In the genomic region with DNA sequence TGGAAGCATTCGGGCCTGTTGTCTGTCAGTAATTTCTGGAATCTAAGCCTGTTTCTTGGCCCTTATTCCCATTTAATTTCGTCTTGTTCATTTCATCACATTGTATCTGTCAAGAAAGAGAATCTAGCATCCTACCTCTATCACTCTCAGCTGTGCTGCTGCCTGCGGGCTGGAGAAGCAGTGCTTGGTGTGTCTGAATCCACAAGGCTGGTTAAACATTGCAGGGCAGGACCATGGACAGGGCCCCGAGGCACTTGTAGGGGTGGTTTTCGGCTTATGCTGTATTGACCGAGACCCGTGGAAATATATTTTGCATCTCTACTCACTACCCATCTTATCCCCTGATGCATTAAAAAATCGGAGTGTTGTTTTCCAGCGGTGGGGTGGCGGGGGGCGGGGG, we compare ENCODE assay signal across 1 cellular context.
TF ChIP-seq lines count a peak whose summit lies in the region.

No MANE protein-coding gene starts in this region.

TF ChIP-seq in HepG2, 621 proteins besides CTCF, POLR2A, EP300 and RAD21 (continued from another document and continues in another):
- TF ChIP-seq FOXP1 (IDR thresholded peaks at IDR 0.05), result no peak
- TF ChIP-seq FOXP1 (CRISPR knock-in tag; IDR thresholded peaks at IDR 0.05), result no peak
- peak; percentile 95; the same call in 1 of the 2 replicates for TF ChIP-seq BRCA1 (CRISPR knock-in tag; IDR thresholded peaks at IDR 0.05)
- 0 out of 2 replicates have a peak, but pooled peaks have one; percentile 62 for TF ChIP-seq ZMAT3 (CRISPR knock-in tag; conservative IDR thresholded peaks at IDR 0.05)
- peak; percentile 54; the same call in 1 of the 2 replicates for TF ChIP-seq ETV6 (CRISPR knock-in tag; conservative IDR thresholded peaks at IDR 0.05)
- TF ChIP-seq MYC (CRISPR knock-in tag; IDR thresholded peaks at IDR 0.05; ENCODE audit: borderline replicate concordance), result no peak; the same call in 1 of the 2 replicates
- 0 out of 3 replicates have a peak, but pooled peaks have one; percentile 35 for TF ChIP-seq MXI1 (IDR thresholded peaks at IDR 0.05; ENCODE audit: borderline replicate concordance, low read depth, low read length)
- TF ChIP-seq, protein P1, sequence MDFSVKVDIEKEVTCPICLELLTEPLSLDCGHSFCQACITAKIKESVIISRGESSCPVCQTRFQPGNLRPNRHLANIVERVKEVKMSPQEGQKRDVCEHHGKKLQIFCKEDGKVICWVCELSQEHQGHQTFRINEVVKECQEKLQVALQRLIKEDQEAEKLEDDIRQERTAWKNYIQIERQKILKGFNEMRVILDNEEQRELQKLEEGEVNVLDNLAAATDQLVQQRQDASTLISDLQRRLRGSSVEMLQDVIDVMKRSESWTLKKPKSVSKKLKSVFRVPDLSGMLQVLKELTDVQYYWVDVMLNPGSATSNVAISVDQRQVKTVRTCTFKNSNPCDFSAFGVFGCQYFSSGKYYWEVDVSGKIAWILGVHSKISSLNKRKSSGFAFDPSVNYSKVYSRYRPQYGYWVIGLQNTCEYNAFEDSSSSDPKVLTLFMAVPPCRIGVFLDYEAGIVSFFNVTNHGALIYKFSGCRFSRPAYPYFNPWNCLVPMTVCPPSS (IDR thresholded peaks at IDR 0.05), result no peak
- TF ChIP-seq, protein P2, sequence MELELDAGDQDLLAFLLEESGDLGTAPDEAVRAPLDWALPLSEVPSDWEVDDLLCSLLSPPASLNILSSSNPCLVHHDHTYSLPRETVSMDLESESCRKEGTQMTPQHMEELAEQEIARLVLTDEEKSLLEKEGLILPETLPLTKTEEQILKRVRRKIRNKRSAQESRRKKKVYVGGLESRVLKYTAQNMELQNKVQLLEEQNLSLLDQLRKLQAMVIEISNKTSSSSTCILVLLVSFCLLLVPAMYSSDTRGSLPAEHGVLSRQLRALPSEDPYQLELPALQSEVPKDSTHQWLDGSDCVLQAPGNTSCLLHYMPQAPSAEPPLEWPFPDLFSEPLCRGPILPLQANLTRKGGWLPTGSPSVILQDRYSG (CRISPR knock-in tag; IDR thresholded peaks at IDR 0.05), result peak; percentile 72; the same call in 1 of the 2 replicates
- TF ChIP-seq, protein P3, sequence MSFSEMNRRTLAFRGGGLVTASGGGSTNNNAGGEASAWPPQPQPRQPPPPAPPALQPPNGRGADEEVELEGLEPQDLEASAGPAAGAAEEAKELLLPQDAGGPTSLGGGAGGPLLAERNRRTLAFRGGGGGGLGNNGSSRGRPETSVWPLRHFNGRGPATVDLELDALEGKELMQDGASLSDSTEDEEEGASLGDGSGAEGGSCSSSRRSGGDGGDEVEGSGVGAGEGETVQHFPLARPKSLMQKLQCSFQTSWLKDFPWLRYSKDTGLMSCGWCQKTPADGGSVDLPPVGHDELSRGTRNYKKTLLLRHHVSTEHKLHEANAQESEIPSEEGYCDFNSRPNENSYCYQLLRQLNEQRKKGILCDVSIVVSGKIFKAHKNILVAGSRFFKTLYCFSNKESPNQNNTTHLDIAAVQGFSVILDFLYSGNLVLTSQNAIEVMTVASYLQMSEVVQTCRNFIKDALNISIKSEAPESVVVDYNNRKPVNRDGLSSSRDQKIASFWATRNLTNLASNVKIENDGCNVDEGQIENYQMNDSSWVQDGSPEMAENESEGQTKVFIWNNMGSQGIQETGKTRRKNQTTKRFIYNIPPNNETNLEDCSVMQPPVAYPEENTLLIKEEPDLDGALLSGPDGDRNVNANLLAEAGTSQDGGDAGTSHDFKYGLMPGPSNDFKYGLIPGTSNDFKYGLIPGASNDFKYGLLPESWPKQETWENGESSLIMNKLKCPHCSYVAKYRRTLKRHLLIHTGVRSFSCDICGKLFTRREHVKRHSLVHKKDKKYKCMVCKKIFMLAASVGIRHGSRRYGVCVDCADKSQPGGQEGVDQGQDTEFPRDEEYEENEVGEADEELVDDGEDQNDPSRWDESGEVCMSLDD (CRISPR knock-in tag; IDR thresholded peaks at IDR 0.05; ENCODE audit: borderline replicate concordance), result no peak
- TF ChIP-seq ZNF530 (CRISPR knock-in tag; IDR thresholded peaks at IDR 0.05; ENCODE audit: low read depth), result no peak
- TF ChIP-seq, protein P4, sequence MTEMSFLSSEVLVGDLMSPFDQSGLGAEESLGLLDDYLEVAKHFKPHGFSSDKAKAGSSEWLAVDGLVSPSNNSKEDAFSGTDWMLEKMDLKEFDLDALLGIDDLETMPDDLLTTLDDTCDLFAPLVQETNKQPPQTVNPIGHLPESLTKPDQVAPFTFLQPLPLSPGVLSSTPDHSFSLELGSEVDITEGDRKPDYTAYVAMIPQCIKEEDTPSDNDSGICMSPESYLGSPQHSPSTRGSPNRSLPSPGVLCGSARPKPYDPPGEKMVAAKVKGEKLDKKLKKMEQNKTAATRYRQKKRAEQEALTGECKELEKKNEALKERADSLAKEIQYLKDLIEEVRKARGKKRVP (CRISPR knock-in tag; IDR thresholded peaks at IDR 0.05), result 0 out of 4 replicates have a peak, but pooled peaks of 1 of the 2 experiments have one; percentile 17
- TF ChIP-seq, protein P5, sequence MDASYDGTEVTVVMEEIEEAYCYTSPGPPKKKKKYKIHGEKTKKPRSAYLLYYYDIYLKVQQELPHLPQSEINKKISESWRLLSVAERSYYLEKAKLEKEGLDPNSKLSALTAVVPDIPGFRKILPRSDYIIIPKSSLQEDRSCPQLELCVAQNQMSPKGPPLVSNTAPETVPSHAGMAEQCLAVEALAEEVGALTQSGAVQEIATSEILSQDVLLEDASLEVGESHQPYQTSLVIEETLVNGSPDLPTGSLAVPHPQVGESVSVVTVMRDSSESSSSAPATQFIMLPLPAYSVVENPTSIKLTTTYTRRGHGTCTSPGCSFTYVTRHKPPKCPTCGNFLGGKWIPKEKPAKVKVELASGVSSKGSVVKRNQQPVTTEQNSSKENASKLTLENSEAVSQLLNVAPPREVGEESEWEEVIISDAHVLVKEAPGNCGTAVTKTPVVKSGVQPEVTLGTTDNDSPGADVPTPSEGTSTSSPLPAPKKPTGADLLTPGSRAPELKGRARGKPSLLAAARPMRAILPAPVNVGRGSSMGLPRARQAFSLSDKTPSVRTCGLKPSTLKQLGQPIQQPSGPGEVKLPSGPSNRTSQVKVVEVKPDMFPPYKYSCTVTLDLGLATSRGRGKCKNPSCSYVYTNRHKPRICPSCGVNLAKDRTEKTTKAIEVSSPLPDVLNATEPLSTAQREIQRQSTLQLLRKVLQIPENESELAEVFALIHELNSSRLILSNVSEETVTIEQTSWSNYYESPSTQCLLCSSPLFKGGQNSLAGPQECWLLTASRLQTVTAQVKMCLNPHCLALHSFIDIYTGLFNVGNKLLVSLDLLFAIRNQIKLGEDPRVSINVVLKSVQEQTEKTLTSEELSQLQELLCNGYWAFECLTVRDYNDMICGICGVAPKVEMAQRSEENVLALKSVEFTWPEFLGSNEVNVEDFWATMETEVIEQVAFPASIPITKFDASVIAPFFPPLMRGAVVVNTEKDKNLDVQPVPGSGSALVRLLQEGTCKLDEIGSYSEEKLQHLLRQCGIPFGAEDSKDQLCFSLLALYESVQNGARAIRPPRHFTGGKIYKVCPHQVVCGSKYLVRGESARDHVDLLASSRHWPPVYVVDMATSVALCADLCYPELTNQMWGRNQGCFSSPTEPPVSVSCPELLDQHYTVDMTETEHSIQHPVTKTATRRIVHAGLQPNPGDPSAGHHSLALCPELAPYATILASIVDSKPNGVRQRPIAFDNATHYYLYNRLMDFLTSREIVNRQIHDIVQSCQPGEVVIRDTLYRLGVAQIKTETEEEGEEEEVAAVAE (CRISPR knock-in tag; IDR thresholded peaks at IDR 0.05; ENCODE audit: borderline replicate concordance), result peak; percentile 88
- 0 out of 2 replicates have a peak, but pooled peaks have one; percentile 36 for TF ChIP-seq ZNF7 (CRISPR knock-in tag; IDR thresholded peaks at IDR 0.05)
- TF ChIP-seq NCOA2 (CRISPR knock-in tag; IDR thresholded peaks at IDR 0.05), result peak; percentile 59
- TF ChIP-seq ZNF644 (CRISPR knock-in tag; IDR thresholded peaks at IDR 0.05; ENCODE audit: low read depth), result peak; percentile 75; the same call in 1 of the 2 replicates
- peak; percentile 13; the same call in 1 of the 2 replicates for TF ChIP-seq STAG1 (CRISPR knock-in tag; IDR thresholded peaks at IDR 0.05)
- TF ChIP-seq HCFC1 (IDR thresholded peaks at IDR 0.05; ENCODE audit: low read depth, low read length), result no peak
- peak; percentile 97 for TF ChIP-seq ZNF331 (CRISPR knock-in tag; IDR thresholded peaks at IDR 0.05)
- TF ChIP-seq KLF12 (CRISPR knock-in tag; IDR thresholded peaks at IDR 0.05; ENCODE audit: borderline replicate concordance), result peak; percentile 84
- TF ChIP-seq, protein P6, sequence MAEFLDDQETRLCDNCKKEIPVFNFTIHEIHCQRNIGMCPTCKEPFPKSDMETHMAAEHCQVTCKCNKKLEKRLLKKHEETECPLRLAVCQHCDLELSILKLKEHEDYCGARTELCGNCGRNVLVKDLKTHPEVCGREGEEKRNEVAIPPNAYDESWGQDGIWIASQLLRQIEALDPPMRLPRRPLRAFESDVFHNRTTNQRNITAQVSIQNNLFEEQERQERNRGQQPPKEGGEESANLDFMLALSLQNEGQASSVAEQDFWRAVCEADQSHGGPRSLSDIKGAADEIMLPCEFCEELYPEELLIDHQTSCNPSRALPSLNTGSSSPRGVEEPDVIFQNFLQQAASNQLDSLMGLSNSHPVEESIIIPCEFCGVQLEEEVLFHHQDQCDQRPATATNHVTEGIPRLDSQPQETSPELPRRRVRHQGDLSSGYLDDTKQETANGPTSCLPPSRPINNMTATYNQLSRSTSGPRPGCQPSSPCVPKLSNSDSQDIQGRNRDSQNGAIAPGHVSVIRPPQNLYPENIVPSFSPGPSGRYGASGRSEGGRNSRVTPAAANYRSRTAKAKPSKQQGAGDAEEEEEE (CRISPR knock-in tag; IDR thresholded peaks at IDR 0.05; ENCODE audit: borderline replicate concordance), result no peak
- TF ChIP-seq ZSCAN25 (CRISPR knock-in tag; IDR thresholded peaks at IDR 0.05), result no peak
- no peak for TF ChIP-seq ZNF552 (CRISPR knock-in tag; IDR thresholded peaks at IDR 0.05; ENCODE audit: borderline replicate concordance)
- TF ChIP-seq GATAD2A (CRISPR knock-in tag; IDR thresholded peaks at IDR 0.05), result peak; percentile 28; the same call in 1 of the 2 replicates
- peak; percentile 84; the same call in 1 of the 2 replicates for TF ChIP-seq ZFP36L2 (CRISPR knock-in tag; IDR thresholded peaks at IDR 0.05)
- peak; percentile 84; the same call in 1 of the 2 replicates for TF ChIP-seq ZSCAN12 (CRISPR knock-in tag; IDR thresholded peaks at IDR 0.05)
- TF ChIP-seq CAMTA2 (CRISPR knock-in tag; IDR thresholded peaks at IDR 0.05; ENCODE audit: borderline replicate concordance), result no peak
- peak; percentile 62; the same call in 1 of the 2 replicates for TF ChIP-seq MIER3 (CRISPR knock-in tag; IDR thresholded peaks at IDR 0.05; ENCODE audit: borderline replicate concordance)
- TF ChIP-seq SETDB1 (CRISPR knock-in tag; IDR thresholded peaks at IDR 0.05; ENCODE audit: borderline replicate concordance), result no peak
- TF ChIP-seq KDM4B (CRISPR knock-in tag; IDR thresholded peaks at IDR 0.05), result peak; percentile 90; the same call in 1 of the 2 replicates
- no peak for TF ChIP-seq NFYC (CRISPR knock-in tag; IDR thresholded peaks at IDR 0.05)
- TF ChIP-seq, protein P7, sequence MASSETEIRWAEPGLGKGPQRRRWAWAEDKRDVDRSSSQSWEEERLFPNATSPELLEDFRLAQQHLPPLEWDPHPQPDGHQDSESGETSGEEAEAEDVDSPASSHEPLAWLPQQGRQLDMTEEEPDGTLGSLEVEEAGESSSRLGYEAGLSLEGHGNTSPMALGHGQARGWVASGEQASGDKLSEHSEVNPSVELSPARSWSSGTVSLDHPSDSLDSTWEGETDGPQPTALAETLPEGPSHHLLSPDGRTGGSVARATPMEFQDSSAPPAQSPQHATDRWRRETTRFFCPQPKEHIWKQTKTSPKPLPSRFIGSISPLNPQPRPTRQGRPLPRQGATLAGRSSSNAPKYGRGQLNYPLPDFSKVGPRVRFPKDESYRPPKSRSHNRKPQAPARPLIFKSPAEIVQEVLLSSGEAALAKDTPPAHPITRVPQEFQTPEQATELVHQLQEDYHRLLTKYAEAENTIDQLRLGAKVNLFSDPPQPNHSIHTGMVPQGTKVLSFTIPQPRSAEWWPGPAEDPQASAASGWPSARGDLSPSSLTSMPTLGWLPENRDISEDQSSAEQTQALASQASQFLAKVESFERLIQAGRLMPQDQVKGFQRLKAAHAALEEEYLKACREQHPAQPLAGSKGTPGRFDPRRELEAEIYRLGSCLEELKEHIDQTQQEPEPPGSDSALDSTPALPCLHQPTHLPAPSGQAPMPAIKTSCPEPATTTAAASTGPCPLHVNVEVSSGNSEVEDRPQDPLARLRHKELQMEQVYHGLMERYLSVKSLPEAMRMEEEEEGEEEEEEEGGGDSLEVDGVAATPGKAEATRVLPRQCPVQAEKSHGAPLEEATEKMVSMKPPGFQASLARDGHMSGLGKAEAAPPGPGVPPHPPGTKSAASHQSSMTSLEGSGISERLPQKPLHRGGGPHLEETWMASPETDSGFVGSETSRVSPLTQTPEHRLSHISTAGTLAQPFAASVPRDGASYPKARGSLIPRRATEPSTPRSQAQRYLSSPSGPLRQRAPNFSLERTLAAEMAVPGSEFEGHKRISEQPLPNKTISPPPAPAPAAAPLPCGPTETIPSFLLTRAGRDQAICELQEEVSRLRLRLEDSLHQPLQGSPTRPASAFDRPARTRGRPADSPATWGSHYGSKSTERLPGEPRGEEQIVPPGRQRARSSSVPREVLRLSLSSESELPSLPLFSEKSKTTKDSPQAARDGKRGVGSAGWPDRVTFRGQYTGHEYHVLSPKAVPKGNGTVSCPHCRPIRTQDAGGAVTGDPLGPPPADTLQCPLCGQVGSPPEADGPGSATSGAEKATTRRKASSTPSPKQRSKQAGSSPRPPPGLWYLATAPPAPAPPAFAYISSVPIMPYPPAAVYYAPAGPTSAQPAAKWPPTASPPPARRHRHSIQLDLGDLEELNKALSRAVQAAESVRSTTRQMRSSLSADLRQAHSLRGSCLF (CRISPR knock-in tag; IDR thresholded peaks at IDR 0.05; ENCODE audit: borderline replicate concordance), result peak; percentile 11; the same call in 1 of the 2 replicates
- no peak for TF ChIP-seq ZNF616 (CRISPR knock-in tag; IDR thresholded peaks at IDR 0.05; ENCODE audit: low read depth)
- peak; percentile 68; the same call in 1 of the 2 replicates for TF ChIP-seq ZNF792 (CRISPR knock-in tag; IDR thresholded peaks at IDR 0.05)
- TF ChIP-seq HOXA5 (CRISPR knock-in tag; IDR thresholded peaks at IDR 0.05), result peak; percentile 89
- TF ChIP-seq CCAR2 (optimal IDR thresholded peaks at IDR 0.05; ENCODE audit: low read depth, low read length), result no peak
- TF ChIP-seq ZNF256 (CRISPR knock-in tag; conservative IDR thresholded peaks at IDR 0.05), result peak; percentile 79; the same call in 1 of the 2 replicates
- TF ChIP-seq HOXD1 (CRISPR knock-in tag; IDR thresholded peaks at IDR 0.05), result no peak
